ENCODE assay signal across 7 cellular contexts in the genomic region with DNA sequence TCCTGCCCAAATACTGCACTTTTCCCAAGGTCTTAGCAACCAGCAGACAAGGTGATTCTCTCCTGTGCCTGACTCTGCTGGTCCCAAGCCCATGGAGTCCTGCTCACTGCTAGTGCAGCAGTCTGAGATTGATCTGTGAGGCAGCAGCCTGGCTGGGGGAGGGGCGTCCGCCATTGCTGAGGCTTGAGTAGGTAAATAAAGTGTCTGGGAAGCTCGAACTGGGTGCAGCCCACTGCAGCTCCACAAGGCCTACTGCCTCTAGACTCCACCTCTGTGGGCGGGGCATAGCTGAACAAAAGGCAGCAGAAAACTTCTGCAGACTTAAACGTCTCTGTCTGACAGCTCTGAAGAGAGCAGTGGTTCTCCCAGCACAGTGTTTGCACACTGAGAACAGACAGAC.
DNase-seq lines count a peak whose midpoint lies in the region; ATAC-seq, FAIRE-seq and TF ChIP-seq lines count a peak whose summit lies in the region.
"Not testable (repeated sequence)": the region's sequence is repeated elsewhere in the genome, so short reads cannot be mapped to it uniquely, and the experiment has no call there.

No MANE protein-coding gene starts in this region.

- H3K79me2 ChIP-seq in H9 (ENCODE audit: insufficient read depth, low read length); H1 (ENCODE audit: control insufficient read depth in 1 of 2, insufficient read depth in 2 of 2, low read length in 2 of 2); HepG2 (ENCODE audit: insufficient read depth, low read length): not testable (repeated sequence)

- H3K14ac ChIP-seq in H9 (ENCODE audit: insufficient read depth, low read length); H1 (ENCODE audit: insufficient read length): not testable (repeated sequence)

- TF ChIP-seq EP300 in H1 (IDR thresholded peaks at IDR 0.05; ENCODE audit: borderline replicate concordance in 1 of 2, low read depth in 2 of 2, low read length in 2 of 2); HepG2 (IDR thresholded peaks at IDR 0.05; ENCODE audit: low read depth in 2 of 2, low read length in 2 of 2); HepG2 (CRISPR knock-in tag; IDR thresholded peaks at IDR 0.05; ENCODE audit: borderline replicate concordance): not testable (repeated sequence)

- not testable (repeated sequence) for H3T11ph ChIP-seq in H9 (ENCODE audit: low read length)

- H3K27me3 ChIP-seq in Caco-2 (replicated peaks; ENCODE audit: control insufficient read depth, insufficient read depth, low read length); H9 (ENCODE audit: insufficient read depth, low read length); H1 (replicated peaks in 1 of 4; ENCODE audit: control insufficient read depth in 3 of 4, extremely low read depth in 1 of 4, insufficient read depth in 3 of 4, low read length in 3 of 4); HepG2 (ENCODE audit: control insufficient read depth in 1 of 2, insufficient read depth in 2 of 2, low read length in 2 of 2): not testable (repeated sequence)

- H3K4me1 Mint-ChIP-seq in Caco-2 (ENCODE audit: low read depth, unreplicated experiment) = not testable (repeated sequence)
- H3K4me1 Mint-ChIP-seq in H9 (peaks cover 10 to 14% of the 10 kb centered on the region in 2 experiments), neural crest cell (peaks cover 33% of the 10 kb centered on the region), progenitor cell of endocrine pancreas (ENCODE audit: low read depth) (peaks cover 10% of the 10 kb centered on the region)

- BruUV-seq in Caco-2 (replicated peaks; lab: Mats Ljungman, UMichigan); HepG2 (replicated peaks; lab: Mats Ljungman, UMichigan): not testable (repeated sequence)

- H4K8ac ChIP-seq in H9 (replicated peaks; ENCODE audit: insufficient read length, low read depth, low read length) = not testable (repeated sequence)
- H4K8ac ChIP-seq in H1 (ENCODE audit: extremely low read depth, insufficient read depth, low read length) = peak overlapping the region; percentile 79; the same call in 1 of the 2 replicates

- not testable (repeated sequence) for H2BK20ac ChIP-seq in H9 (ENCODE audit: low read depth, low read length, poor library complexity, severe bottlenecking); H1 (ENCODE audit: low read length)

- not testable (repeated sequence) for H2AK5ac ChIP-seq in H9 (ENCODE audit: insufficient read length, low read length); H1 (ENCODE audit: low read depth, low read length)

- H2AFZ ChIP-seq in H9 (ENCODE audit: low read length); HepG2 (ENCODE audit: low read length): not testable (repeated sequence)
- H2AFZ ChIP-seq in H1 (ENCODE audit: low read length) = peak overlapping the region; percentile 94

- ATAC-seq in HepG2 = not testable (repeated sequence)

- not testable (repeated sequence) for H3K4me3 Mint-ChIP-seq in Caco-2 (ENCODE audit: unreplicated experiment); H9; neural crest cell; progenitor cell of endocrine pancreas (ENCODE audit: low read depth)

- not testable (repeated sequence) for TF ChIP-seq RAD21 in H1 (IDR thresholded peaks at IDR 0.05 in 1 of 2, conservative IDR thresholded peaks at IDR 0.05 in 1 of 2; ENCODE audit: low read depth in 2 of 2, low read length in 2 of 2); HepG2 (CRISPR knock-in tag; IDR thresholded peaks at IDR 0.05)

- not testable (repeated sequence) for H3K36me3 ChIP-seq in Caco-2 (ENCODE audit: control insufficient read depth, insufficient read depth, low read length); H1 (ENCODE audit: control insufficient read depth in 2 of 4, insufficient read depth in 4 of 4, low read length in 3 of 4); HepG2 (replicated peaks in 1 of 2; ENCODE audit: control insufficient read depth in 1 of 2, insufficient read depth in 2 of 2, low read length in 2 of 2)

- H2BK5ac ChIP-seq in H9 (ENCODE audit: insufficient read length, low read length); H1 (ENCODE audit: low read depth, low read length): not testable (repeated sequence)

- not testable (repeated sequence) for H3K56ac ChIP-seq in H9 (ENCODE audit: insufficient read length, low read depth, low read length); H1 (replicated peaks; ENCODE audit: insufficient read length, low read depth, low read length)

- H2BK120ac ChIP-seq in H9 (ENCODE audit: low read depth, low read length, poor library complexity, severe bottlenecking); H1 (replicated peaks; ENCODE audit: low read depth, low read length): not testable (repeated sequence)

- H3K9me3 Mint-ChIP-seq in Caco-2 (ENCODE audit: unreplicated experiment) (peaks cover 15% of the 10 kb centered on the region), H9 (peaks cover 6 to 11% of the 10 kb centered on the region in 2 experiments), neural crest cell (peaks cover 13% of the 10 kb centered on the region), progenitor cell of endocrine pancreas (ENCODE audit: low read depth) (peaks cover 28% of the 10 kb centered on the region)

- H3K4me1 ChIP-seq in Caco-2; H9 (ENCODE audit: insufficient read depth, low read length); H1 (replicated peaks in 1 of 4; ENCODE audit: control insufficient read depth in 3 of 4, insufficient read depth in 4 of 4, low read length in 3 of 4); HepG2 (ENCODE audit: insufficient read depth, low read length): not testable (repeated sequence)

- POLR2A ChIA-PET in Caco-2 (lab: Charles Lee); H1 (lab: Charles Lee; ENCODE audit: partially characterized antibody); HepG2 (lab: Yijun Ruan, JAX): not testable (repeated sequence)

- not testable (repeated sequence) for H4K91ac ChIP-seq in H9 (ENCODE audit: insufficient read length, low read depth, low read length); H1 (replicated peaks; ENCODE audit: insufficient read length, low read length)

- FAIRE-seq in H1 (lab: Jason Lieb, UNC); HepG2 (lab: Jason Lieb, UNC): not testable (repeated sequence)

- not testable (repeated sequence) for H3K79me1 ChIP-seq in H9 (ENCODE audit: insufficient read depth, low read depth, low read length, poor library complexity, severe bottlenecking); H1 (ENCODE audit: low read depth, low read length)

- WGBS in H9 (ENCODE audit: extremely low coverage, insufficient read length, low lambda C conversion rate) = no CpG with 5 or more reads among the region's 5 CpGs
- WGBS in H1 (ENCODE audit: extremely low coverage in 1 of 2, insufficient coverage in 1 of 2, insufficient read length in 1 of 2, insufficient replicate concordance in 2 of 2, low coverage in 1 of 2, low lambda C conversion rate in 2 of 2, missing lambda C conversion rate in 1 of 2), 2 experiments = 67% methylated on average over 5 of the region's 5 CpGs; no CpG with 5 or more reads in 1 of the 2 experiments
- 0% methylated on average over 3 of the region's 5 CpGs for WGBS in HepG2 (ENCODE audit: low lambda C conversion rate)

- H2BK15ac ChIP-seq in H9 (ENCODE audit: low read depth, low read length); H1 (ENCODE audit: low read length): not testable (repeated sequence)

- not testable (repeated sequence) for H3K4me3 ChIP-seq in Caco-2 (ENCODE audit: low read depth, low read length); H1 (ENCODE audit: extremely low read depth in 1 of 4, insufficient read depth in 2 of 4, low read depth in 3 of 4, low read length in 4 of 4); HepG2 (replicated peaks in 1 of 3; ENCODE audit: insufficient read depth in 1 of 3, low read depth in 2 of 3, low read length in 3 of 3)

- H3K9ac ChIP-seq in H9 (ENCODE audit: extremely low read depth, insufficient read length, low read length); H1 (replicated peaks in 1 of 4; ENCODE audit: extremely low read depth in 1 of 4, low read depth in 3 of 4, low read length in 3 of 4); HepG2 (ENCODE audit: insufficient read depth, low read depth, low read length): not testable (repeated sequence)

- not testable (repeated sequence) for H3K23me2 ChIP-seq in H9 (ENCODE audit: insufficient read length, low read depth, low read length, poor library complexity, severe bottlenecking); H1 (ENCODE audit: low read depth, low read length)

- in situ Hi-C loops in HepG2 (cut with HindIII; ENCODE audit: extremely low pct_ligation_motif_present, low pct_unique_long_range_greater_than_20kb) = not testable (repeated sequence)

- not testable (repeated sequence) for H4K5ac ChIP-seq in H9 (ENCODE audit: insufficient read length, low read depth, low read length); H1 (ENCODE audit: insufficient read length, low read depth, low read length)

- not testable (repeated sequence) for TF ChIP-seq CTCF in Caco-2 (IDR thresholded peaks at IDR 0.05; ENCODE audit: insufficient read depth in 1 of 2, low read depth in 1 of 2, low read length in 1 of 2, severe bottlenecking in 1 of 2, unreplicated experiment in 1 of 2); H9 (conservative IDR thresholded peaks at IDR 0.05); VCaP (conservative IDR thresholded peaks at IDR 0.05); H1 (IDR thresholded peaks at IDR 0.05; ENCODE audit: control extremely low read depth in 1 of 3, insufficient read depth in 1 of 3, low read depth in 1 of 3, low read length in 3 of 3); HepG2 (CRISPR knock-in tag; IDR thresholded peaks at IDR 0.05); neural crest cell (conservative IDR thresholded peaks at IDR 0.05); progenitor cell of endocrine pancreas (IDR thresholded peaks at IDR 0.05; ENCODE audit: unreplicated experiment)

- not testable (repeated sequence) for H3K9me3 ChIP-seq in Caco-2; H9 (ENCODE audit: control insufficient read depth, low read depth, low read length); H1 (ENCODE audit: insufficient read depth in 2 of 2, low read depth in 1 of 2, low read length in 1 of 2); HepG2 (ENCODE audit: low read length)

- H4K20me1 ChIP-seq in H9 (ENCODE audit: control insufficient read depth, insufficient read depth, insufficient read length); H1 (replicated peaks in 1 of 2; ENCODE audit: control insufficient read depth in 1 of 2, insufficient read depth in 2 of 2, low read length in 2 of 2); HepG2 (ENCODE audit: insufficient read depth, low read length): not testable (repeated sequence)

- not testable (repeated sequence) for TF ChIP-seq POLR2A in H1 (IDR thresholded peaks at IDR 0.05; ENCODE audit: control extremely low read depth in 1 of 2, low read depth in 2 of 2, low read length in 2 of 2); HepG2 (IDR thresholded peaks at IDR 0.05; ENCODE audit: insufficient read depth in 1 of 2, low read depth in 2 of 2, low read length in 2 of 2)

- H3K18ac ChIP-seq in H9 (ENCODE audit: insufficient read length, low read depth, low read length) = peak overlapping the region; percentile 58
- H3K18ac ChIP-seq in H1 (ENCODE audit: extremely low read depth, low read length) = not testable (repeated sequence)

- H3K27ac Mint-ChIP-seq in Caco-2 (ENCODE audit: unreplicated experiment); neural crest cell (ENCODE audit: unreplicated experiment): not testable (repeated sequence)
- peak overlapping the region in 1 of 3 experiments; percentile 90; a peak in 2 of 7 replicates for H3K27ac Mint-ChIP-seq in H9
- H3K27ac Mint-ChIP-seq in progenitor cell of endocrine pancreas = peak overlapping the region; percentile 89

- not testable (repeated sequence) for H3K27ac ChIP-seq in H9 (ENCODE audit: insufficient read length, low read depth, low read length); H1 (ENCODE audit: low read depth, low read length); HepG2 (ENCODE audit: extremely low read length, insufficient read depth, low read length)
- peak overlapping the region; percentile 38 for H3K27ac ChIP-seq in VCaP

- intact Hi-C loops in Caco-2 (cut with micrococcal nuclease; ENCODE audit: unreplicated experiment); HepG2 (cut with micrococcal nuclease; ENCODE audit: unreplicated experiment): not testable (repeated sequence)

- CTCF ChIA-PET in Caco-2 (lab: Charles Lee); HepG2 (lab: Yijun Ruan, JAX; ENCODE audit: low intra/inter-chr PET ratio, low total read pairs): not testable (repeated sequence)
- CTCF ChIA-PET in H1 (lab: Charles Lee; ENCODE audit: partially characterized antibody) = interaction anchor here (0.6 to 0.9 kb wide), 2 partner anchors 22 to 117 kb away, joined by 3 read pairs; no protein-coding TSS in a partner anchor

- peak; percentile 22 to 42 for DNase-seq in Caco-2
- DNase-seq in H9 = peak; percentile 52
- DNase-seq in H1 (ENCODE audit: low read depth in 1 of 2, low spot score in 2 of 2); HepG2 (ENCODE audit: low spot score): not testable (repeated sequence)
- peak; percentile 29 for DNase-seq in neural crest cell (ENCODE audit: low read depth, low spot score)
- DNase-seq in progenitor cell of endocrine pancreas (ENCODE audit: low spot score, unreplicated experiment) = peak; percentile 63

- H3K4ac ChIP-seq in H9 (ENCODE audit: low read depth, low read length); H1 (replicated peaks; ENCODE audit: insufficient read length, low read depth, low read length): not testable (repeated sequence)

- not testable (repeated sequence) for H3K36me3 Mint-ChIP-seq in Caco-2 (ENCODE audit: insufficient read depth, unreplicated experiment); progenitor cell of endocrine pancreas (ENCODE audit: insufficient read depth)
- peaks cover 0 to 13% (median 0%) of the 10 kb centered on the region in 3 experiments; a peak in 4 of 7 replicates for H3K36me3 Mint-ChIP-seq in H9 (ENCODE audit: insufficient read depth in 1 of 3, low read depth in 3 of 3)
- peaks cover 20% of the 10 kb centered on the region for H3K36me3 Mint-ChIP-seq in neural crest cell (ENCODE audit: low read depth)

- not testable (repeated sequence) for H3K4me2 ChIP-seq in H9 (ENCODE audit: insufficient read depth, insufficient read length, low read length); H1 (ENCODE audit: insufficient read depth in 1 of 2, low read depth in 2 of 2, low read length in 2 of 2); HepG2 (ENCODE audit: low read depth, low read length)

- not testable (repeated sequence) for H2BK12ac ChIP-seq in H9 (ENCODE audit: insufficient read length, low read depth, low read length); H1 (ENCODE audit: low read depth, low read length)

- not testable (repeated sequence) for H3K23ac ChIP-seq in H9 (ENCODE audit: insufficient read length, low read depth, low read length); H1 (ENCODE audit: insufficient read length)

- H3K27me3 Mint-ChIP-seq in Caco-2 (ENCODE audit: insufficient read depth, unreplicated experiment); H9 (ENCODE audit: low read depth); neural crest cell (ENCODE audit: low read depth); progenitor cell of endocrine pancreas: not testable (repeated sequence)
